In genomic region chr15:101501703-101502373, GRCh38 we compare ENCODE assay signal across 8 cellular contexts. TPM values are rescaled to one million over a fixed set of nuclear protein-coding genes. Genes with fewer than 3 reads are reported as not detected.
DNase-seq lines count a peak whose midpoint lies in the region; ATAC-seq and TF ChIP-seq lines count a peak whose summit lies in the region.

No MANE protein-coding gene starts in this region.

- H2AFZ ChIP-seq in H9 (ENCODE audit: low read length) = no peak overlapping the region
- no peak overlapping the region for H2AFZ ChIP-seq in OCI-LY7 (ENCODE audit: low read length)
- H2AFZ ChIP-seq in hepatocyte = no peak overlapping the region

- no peak overlapping the region for H2BK15ac ChIP-seq in H9 (ENCODE audit: low read depth, low read length)

- H2BK20ac ChIP-seq in H9 (ENCODE audit: low read depth, low read length, poor library complexity, severe bottlenecking) = no peak overlapping the region

- H4K91ac ChIP-seq in H9 (ENCODE audit: insufficient read length, low read depth, low read length) = no peak overlapping the region

- no peak overlapping the region for H3K56ac ChIP-seq in H9 (ENCODE audit: insufficient read length, low read depth, low read length)

- intact Hi-C loops in OCI-LY7 (cut with micrococcal nuclease; ENCODE audit: unreplicated experiment) = loop anchor here (10.0 kb wide), 1 partner anchor 197 kb away; no protein-coding TSS in a partner anchor

- peaks cover 28% of the 10 kb centered on the region for H3K27me3 Mint-ChIP-seq in H9 (ENCODE audit: low read depth)

- no peak overlapping the region for H3K27ac Mint-ChIP-seq in H9

- CTCF ChIA-PET in OCI-LY7 (lab: Charles Lee; ENCODE audit: unreplicated experiment) = no interaction called here

- no peaks in the 10 kb centered on the region for H3K9me2 ChIP-seq in OCI-LY7 (ENCODE audit: insufficient read depth, low read length)
- H3K9me2 ChIP-seq in hepatocyte (replicated peaks; ENCODE audit: insufficient read depth) = no peaks in the 10 kb centered on the region

- no peaks in the 10 kb centered on the region for H3K79me1 ChIP-seq in H9 (ENCODE audit: insufficient read depth, low read depth, low read length, poor library complexity, severe bottlenecking)

- H3K4ac ChIP-seq in H9 (ENCODE audit: low read depth, low read length) = no peak overlapping the region

- H3K23ac ChIP-seq in H9 (ENCODE audit: insufficient read length, low read depth, low read length) = no peak overlapping the region

- H4K8ac ChIP-seq in H9 (replicated peaks; ENCODE audit: insufficient read length, low read depth, low read length) = no peak overlapping the region

- H3K4me2 ChIP-seq in H9 (ENCODE audit: insufficient read depth, insufficient read length, low read length) (no peak overlapping the region), OCI-LY7 (ENCODE audit: low read length) (no peak overlapping the region), hepatocyte (peak overlapping the region; percentile 55)

- DNase-seq in EH (ENCODE audit: low read depth) = peak; percentile 57
- peak; percentile 89 for DNase-seq in H9
- DNase-seq in OCI-LY7 (ENCODE audit: low spot score) = peak; percentile 18
- peak; percentile 45 for DNase-seq in activated naive CD4-positive, alpha-beta T cell treated with Interleukin-2 at 50 U/mL for 16 hours
- peak; percentile 68 for DNase-seq in hepatocyte (ENCODE audit: low spot score)
- peak; percentile 24 for DNase-seq in stimulated activated CD4-positive, alpha-beta T cell treated with anti-CD3 and anti-CD28 coated beads, Interleukin-2, amount 100 ng/mL, for 4 hours (ENCODE audit: low read depth)
- DNase-seq in GOT3 (lab: John Stamatoyannopoulos, UW) = no peak

- H3K9me3 ChIP-seq in H9 (ENCODE audit: control insufficient read depth, low read depth, low read length) (no peaks in the 10 kb centered on the region), OCI-LY7 (ENCODE audit: low read length) (no peaks in the 10 kb centered on the region), hepatocyte (ENCODE audit: low read depth) (no peaks in the 10 kb centered on the region)

- no peak overlapping the region for H2BK5ac ChIP-seq in H9 (ENCODE audit: insufficient read length, low read length)

- no peak overlapping the region for H4K5ac ChIP-seq in H9 (ENCODE audit: insufficient read length, low read depth, low read length)

- no TSS peak for BruUV-seq in OCI-LY7 (replicated peaks; lab: Mats Ljungman, UMichigan)

- no peak overlapping the region for H3K14ac ChIP-seq in H9 (ENCODE audit: insufficient read depth, low read length)

- H3K4me3 Mint-ChIP-seq in H9 = no peak overlapping the region

- H2AK5ac ChIP-seq in H9 (ENCODE audit: insufficient read length, low read length) = no peak overlapping the region

- ATAC-seq in GM18519 (IDR thresholded peaks at IDR 0.05; ENCODE audit: low FRiP score, unreplicated experiment) = no peak

- TF ChIP-seq CTCF in H9 (conservative IDR thresholded peaks at IDR 0.05) = peak; percentile 85
- TF ChIP-seq CTCF in OCI-LY7 (conservative IDR thresholded peaks at IDR 0.05; ENCODE audit: low read length) = peak; percentile 67
- peak; percentile 54 for TF ChIP-seq CTCF in hepatocyte (IDR thresholded peaks at IDR 0.05; ENCODE audit: poor library complexity)

- no peaks in the 10 kb centered on the region for H3K23me2 ChIP-seq in H9 (ENCODE audit: insufficient read length, low read depth, low read length, poor library complexity, severe bottlenecking)

- no CpG with 5 or more reads among the region's 23 CpGs for WGBS in H9 (ENCODE audit: extremely low coverage, insufficient read length, low lambda C conversion rate)
- 36% methylated on average over 23 of the region's 23 CpGs for WGBS in hepatocyte (ENCODE audit: low lambda C conversion rate, missing lambda C conversion rate)

- POLR2A ChIA-PET in OCI-LY7 (lab: Charles Lee) = interaction anchor here (1.4 kb wide), 1 partner anchor 9 kb away, joined by 3 read pairs; no protein-coding TSS in a partner anchor

- no peak overlapping the region for H3K18ac ChIP-seq in H9 (ENCODE audit: insufficient read length, low read depth, low read length)

- H2BK120ac ChIP-seq in H9 (ENCODE audit: low read depth, low read length, poor library complexity, severe bottlenecking) = no peak overlapping the region

- H2BK12ac ChIP-seq in H9 (ENCODE audit: insufficient read length, low read depth, low read length) = no peak overlapping the region

- no peak overlapping the region for H3K27ac ChIP-seq in H9 (ENCODE audit: insufficient read length, low read depth, low read length)
- H3K27ac ChIP-seq in OCI-LY7 (ENCODE audit: low read depth, low read length, poor library complexity, severe bottlenecking) = no peak overlapping the region
- H3K27ac ChIP-seq in hepatocyte = peak overlapping the region; percentile 59

- no peaks in the 10 kb centered on the region for H3K4me1 ChIP-seq in H9 (ENCODE audit: insufficient read depth, low read length)
- no peaks in the 10 kb centered on the region for H3K4me1 ChIP-seq in OCI-LY7 (ENCODE audit: insufficient read depth, low read length, poor library complexity, severe bottlenecking)
- H3K4me1 ChIP-seq in hepatocyte (ENCODE audit: insufficient read depth) = peaks cover 9% of the 10 kb centered on the region

- H3K4me3 ChIP-seq in OCI-LY7 (ENCODE audit: low read depth, low read length, poor library complexity, severe bottlenecking) = no peak overlapping the region
- no peak overlapping the region for H3K4me3 ChIP-seq in hepatocyte

- peaks cover 15 to 26% of the 10 kb centered on the region in 2 experiments for H3K4me1 Mint-ChIP-seq in H9

- H3K36me3 ChIP-seq in OCI-LY7 (ENCODE audit: insufficient read depth, low read length) (no peaks in the 10 kb centered on the region), hepatocyte (replicated peaks; ENCODE audit: insufficient read depth, low read depth) (no peaks in the 10 kb centered on the region)

- no peaks in the 10 kb centered on the region for H3K79me2 ChIP-seq in H9 (ENCODE audit: insufficient read depth, low read length)
- no peaks in the 10 kb centered on the region for H3K79me2 ChIP-seq in OCI-LY7 (ENCODE audit: insufficient read depth, low read depth, low read length)
- H3K79me2 ChIP-seq in hepatocyte = no peaks in the 10 kb centered on the region

- H3K36me3 Mint-ChIP-seq in H9 (ENCODE audit: insufficient read depth in 1 of 3, low read depth in 3 of 3) = no peaks in the 10 kb centered on the region

- H3T11ph ChIP-seq in H9 (ENCODE audit: low read length) = no peak overlapping the region

- H3K9me3 Mint-ChIP-seq in H9 = no peaks in the 10 kb centered on the region

- H4K20me1 ChIP-seq in H9 (ENCODE audit: control insufficient read depth, insufficient read depth, insufficient read length) (no peaks in the 10 kb centered on the region), OCI-LY7 (ENCODE audit: insufficient read depth, low read length) (no peaks in the 10 kb centered on the region), hepatocyte (ENCODE audit: insufficient read depth, poor library complexity, severe bottlenecking) (no peaks in the 10 kb centered on the region)

- H3K27me3 ChIP-seq in H9 (ENCODE audit: insufficient read depth, low read length) (no peaks in the 10 kb centered on the region), hepatocyte (no peaks in the 10 kb centered on the region)

- H3K9ac ChIP-seq in H9 (ENCODE audit: extremely low read depth, insufficient read length, low read length) = no peak overlapping the region

RNA-seq across cellular contexts. Expression of gene PCSK6, which starts 12.3 kb away (rescaled TPM):
- total RNA-seq in H9 (2021) = 3.4 and 4.0 TPM in 2 replicates
- total RNA-seq in OCI-LY7 (2014; rRNA removed; shearing (Covaris generic)) = not detected in 2 replicates
- total RNA-seq in OCI-LY7 (2022) = 0.57 TPM in 1 of 2 replicates, not detected in the other
- total RNA-seq in hepatocyte = 40.5 and 52.5 TPM in 2 replicates
- 31.7 and 36.0 TPM in 2 replicates for polyA plus RNA-seq in hepatocyte
